24 cellular contexts compared by ENCODE assay signal in the genomic region with DNA sequence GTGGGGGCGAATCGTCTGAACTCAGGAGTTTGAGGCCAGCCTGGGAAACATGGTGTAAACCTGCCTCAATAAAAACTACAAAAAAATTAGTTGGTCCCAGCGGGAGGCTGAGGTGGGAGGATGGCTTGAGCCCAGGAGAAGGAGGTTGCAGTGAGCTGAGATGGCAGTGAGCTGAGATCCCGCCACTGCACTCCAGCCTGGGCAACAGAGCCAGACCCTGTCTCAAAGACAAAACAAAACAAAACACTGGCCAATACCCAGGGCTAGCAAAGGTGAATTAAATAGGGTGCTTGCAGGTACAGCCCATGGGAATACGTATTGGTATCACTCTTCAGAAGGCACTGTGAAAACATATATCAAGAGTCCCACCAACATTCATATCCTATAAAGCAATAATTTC. TPM values are rescaled to one million over a fixed set of nuclear protein-coding genes. Genes with fewer than 3 reads are reported as not detected.
A peak's percentile ranks its signal among the peaks of the same experiment; 100 is the strongest.
DNase-seq lines count a peak whose midpoint lies in the region; ATAC-seq, FAIRE-seq and TF ChIP-seq lines count a peak whose summit lies in the region.
"Had no signal": no experiment of that assay in that cellular context is flagged by ENCODE, and none has a peak within 500 bp of the region (broad histone marks: within the 10 kb centered on the region; RNA-seq: fewer than 3 reads in every experiment).

No MANE protein-coding gene starts in this region.

- RAD21 ChIA-PET in GM12878 (lab: Charles Lee; ENCODE audit: unreplicated experiment): interaction anchor here (2.3 kb wide), 1 partner anchor 11 kb away, joined by 10 read pairs; no protein-coding TSS in a partner anchor

- H4K20me1 ChIP-seq in BLaER1 (peaks cover 37% of the 10 kb centered on the region; the same call in 1 of the 2 replicates), GM12878 (ENCODE audit: control insufficient read depth, insufficient read depth) (no peaks in the 10 kb centered on the region)

- TF ChIP-seq CTCF in HEK293 (tag by site-specific recombination; IDR thresholded peaks at IDR 0.05) (no peak), GM12878 (IDR thresholded peaks at IDR 0.05 in 2 of 3, conservative IDR thresholded peaks at IDR 0.05 in 1 of 3; ENCODE audit: control insufficient read depth in 2 of 3, extremely low read depth in 1 of 3, insufficient read depth in 1 of 3, low read depth in 3 of 3, low read length in 3 of 3) (no peak), lower leg skin (IDR thresholded peaks at IDR 0.05) (no peak)

- H3K4me1 ChIP-seq in BLaER1 (peaks cover 60% of the 10 kb centered on the region), HEK293 (ENCODE audit: control insufficient read depth, insufficient read depth, low read length) (peaks cover 13% of the 10 kb centered on the region), GM12878 (ENCODE audit: control insufficient read depth, insufficient read depth, low read length) (peaks cover 28% of the 10 kb centered on the region), neuronal stem cell (ENCODE audit: control insufficient read depth in 2 of 2, insufficient read depth in 1 of 2, low read depth in 1 of 2, low read length in 2 of 2) (peaks cover 0 to 4% of the 10 kb centered on the region in 2 donors)

- CTCF ChIA-PET in HEK293 (lab: Yijun Ruan, JAX): no interaction called here
- CTCF ChIA-PET in GM12878 (lab: Yijun Ruan, JAX): interaction anchor here (5.2 kb wide), 1 partner anchor 12 kb away, joined by 44 read pairs; no protein-coding TSS in a partner anchor

- H3K4me2 ChIP-seq in BLaER1 (peak overlapping the region; percentile 63), GM12878 (ENCODE audit: control insufficient read depth, insufficient read depth) (peak overlapping the region; percentile 72), neuronal stem cell (ENCODE audit: insufficient read depth, low read length, poor library complexity, severe bottlenecking) (no peak overlapping the region)

- peaks cover 7% of the 10 kb centered on the region; the same call in 1 of the 2 replicates for H3K9me3 ChIP-seq in BLaER1
- no peaks in the 10 kb centered on the region for H3K9me3 ChIP-seq in HEK293 (ENCODE audit: control insufficient read depth, insufficient read depth, low read depth, low read length)
- H3K9me3 ChIP-seq in GM12878 (replicated peaks; ENCODE audit: control insufficient read depth, insufficient read depth, low read length): no peaks in the 10 kb centered on the region
- no peaks in the 10 kb centered on the region for H3K9me3 ChIP-seq in neuronal stem cell (replicated peaks in 1 of 2; ENCODE audit: control insufficient read depth in 2 of 2, insufficient read depth in 1 of 2, low read depth in 1 of 2, low read length in 2 of 2)

- H3K23ac ChIP-seq in neuronal stem cell (ENCODE audit: low read depth, low read length, poor library complexity): no peak overlapping the region

- SMC1A ChIA-PET in GM12878 (lab: Charles Lee; ENCODE audit: uncharacterized antibody, unreplicated experiment): interaction anchor here (0.7 to 3.1 kb wide), 3 partner anchors 10 to 239 kb away, joined by 3 to 30 read pairs (median 5); no protein-coding TSS in a partner anchor

- POLR2A ChIA-PET in HEK293 (lab: Yijun Ruan, JAX): no interaction called here
- POLR2A ChIA-PET in GM12878 (lab: Charles Lee): no interaction called here

- in situ Hi-C loops in GM12878 (cut with MboI): loop anchor here (25.0 kb wide), 1 partner anchor 966 kb away; the partner anchor contains the start of gene KLHL29

- no peaks in the 10 kb centered on the region for H3K36me3 ChIP-seq in BLaER1
- no peaks in the 10 kb centered on the region for H3K36me3 ChIP-seq in HEK293 (ENCODE audit: control insufficient read depth in 2 of 2, insufficient read depth in 1 of 2, low read length in 2 of 2)
- no peaks in the 10 kb centered on the region for H3K36me3 ChIP-seq in GM12878 (ENCODE audit: control insufficient read depth in 2 of 2, insufficient read depth in 2 of 2, low read length in 1 of 2)
- H3K36me3 ChIP-seq in neuronal stem cell (replicated peaks in 1 of 2; ENCODE audit: control insufficient read depth in 2 of 2, insufficient read depth in 2 of 2, low read length in 2 of 2): no peaks in the 10 kb centered on the region

- H3K18ac ChIP-seq in neuronal stem cell (ENCODE audit: low read length): no peak overlapping the region

- DNase-seq in GM12878 (ENCODE audit: low read depth, low spot score) (no peak), neuronal stem cell (ENCODE audit: low spot score) (no peak), GF-D8 (lab: John Stamatoyannopoulos, UW) (no peak), NCI-H1436 treated with DMSO at 0.1 percent for 48 hours (lab: John Stamatoyannopoulos, UW) (no peak), lower leg skin (ENCODE audit: low spot score in 2 of 2) (no peak)
- DNase-seq: CD8-positive, alpha-beta memory T cell; DMS 273 treated with DMSO at 0.1 percent for 48 hours; DMS79; KBM-7; MM.1S; NCI-H1694; NCI-H2029 treated with DMSO at 0.1 percent for 48 hours; NCI-H446 treated with DMSO at 0.1 percent for 48 hours; NCI-H526 treated with DMSO at 0.1 percent for 48 hours; SHP77 had no signal

- H2BK15ac ChIP-seq in neuronal stem cell (ENCODE audit: low read length): no peak overlapping the region

- FAIRE-seq in GM12878 (lab: Jason Lieb, UNC): no peak
- FAIRE-seq: A204.1, GM19239 had no signal

- H2BK120ac ChIP-seq in neuronal stem cell (ENCODE audit: low read depth, low read length): no peak overlapping the region

- no peak for TF ChIP-seq POLR2A in GM12878 (IDR thresholded peaks at IDR 0.05; ENCODE audit: low read depth, low read length)
- no peak for TF ChIP-seq POLR2A in lower leg skin (IDR thresholded peaks at IDR 0.05)

- no TSS peak for BruUV-seq in GM12878 (replicated peaks; lab: Mats Ljungman, UMichigan)

- no peak for TF ChIP-seq RAD21 in GM12878 (IDR thresholded peaks at IDR 0.05; ENCODE audit: insufficient read depth, low read depth, low read length)

- no peak overlapping the region for H3K9ac ChIP-seq in BLaER1
- no peak overlapping the region for H3K9ac ChIP-seq in GM12878 (ENCODE audit: control insufficient read depth, insufficient read depth, low read length)
- H3K9ac ChIP-seq in neuronal stem cell (ENCODE audit: low read depth, low read length, poor library complexity): no peak overlapping the region

- H4K8ac ChIP-seq in neuronal stem cell (ENCODE audit: low read depth, low read length): no peak overlapping the region

- no peak overlapping the region for H2AFZ ChIP-seq in GM12878 (ENCODE audit: control insufficient read depth, low read depth, low read length)
- H2AFZ ChIP-seq in neuronal stem cell (ENCODE audit: low read length): no peak overlapping the region

- H4K91ac ChIP-seq in neuronal stem cell (ENCODE audit: low read depth, low read length, poor library complexity): no peak overlapping the region

- ATAC-seq in GM12878: no peak
- ATAC-seq in HG02642 (IDR thresholded peaks at IDR 0.05; ENCODE audit: poor library complexity, unreplicated experiment): no peak
- ATAC-seq: HCT116, Panc1 had no signal

- H3K4ac ChIP-seq in neuronal stem cell (ENCODE audit: low read length): no peak overlapping the region

- intact Hi-C loops in GM12878 (cut with micrococcal nuclease; ENCODE audit: unreplicated experiment): no loop called here
- intact Hi-C loops in lower leg skin (cut with DNase I; ENCODE audit: low total_unique reads): no loop called here

- WGBS in GM12878 (ENCODE audit: insufficient coverage, insufficient replicate concordance, low lambda C conversion rate, missing lambda C conversion rate): 69% methylated on average over 5 of the region's 5 CpGs
- WGBS in neuronal stem cell (ENCODE audit: extremely low coverage in 2 of 2, insufficient read length in 2 of 2, insufficient replicate concordance in 1 of 2), 2 donors: no CpG with 5 or more reads among the region's 5 CpGs
- 82 to 96% methylated on average over 5 of the region's 5 CpGs for WGBS in lower leg skin, 2 donors

- no peaks in the 10 kb centered on the region for H3K27me3 ChIP-seq in BLaER1
- H3K27me3 ChIP-seq in GM12878 (replicated peaks in 1 of 2; ENCODE audit: control insufficient read depth in 2 of 2, insufficient read depth in 2 of 2, low read length in 1 of 2): no peaks in the 10 kb centered on the region
- no peaks in the 10 kb centered on the region for H3K27me3 ChIP-seq in neuronal stem cell (ENCODE audit: control insufficient read depth in 3 of 3, insufficient read depth in 3 of 3, low read depth in 1 of 3, low read length in 3 of 3)

- H3K79me1 ChIP-seq in neuronal stem cell (ENCODE audit: low read depth, low read length): no peaks in the 10 kb centered on the region

- H2BK12ac ChIP-seq in neuronal stem cell (ENCODE audit: low read length): peak overlapping the region; percentile 41

- H3K79me2 ChIP-seq in GM12878 (ENCODE audit: control insufficient read depth, insufficient read depth, low read length): peaks cover 96% of the 10 kb centered on the region

- H3K27ac ChIP-seq in BLaER1 (peak overlapping the region; percentile 37), HEK293 (ENCODE audit: extremely low read depth, low read depth, low read length) (no peak overlapping the region), GM12878 (ENCODE audit: control insufficient read depth, insufficient read depth) (0 out of 2 replicates have a peak overlapping the region, but pooled peaks have one; percentile 4), neuronal stem cell (replicated peaks; ENCODE audit: low read length) (no peak overlapping the region)
- H3K27ac ChIP-seq: C4-2B, RWPE1 had no signal

- H2AK5ac ChIP-seq in neuronal stem cell (ENCODE audit: low read depth, low read length): no peak overlapping the region

- H3K4me3 ChIP-seq in BLaER1: no peak overlapping the region
- no peak overlapping the region for H3K4me3 ChIP-seq in HEK293 (ENCODE audit: low read depth, low read length)
- peak overlapping the region; percentile 37 for H3K4me3 ChIP-seq in GM12878
- no peak overlapping the region for H3K4me3 ChIP-seq in neuronal stem cell (ENCODE audit: low read length in 2 of 2)
- no peak overlapping the region for H3K4me3 ChIP-seq in lower leg skin (ENCODE audit: low read depth, poor library complexity, severe bottlenecking)

- H3K14ac ChIP-seq in neuronal stem cell (ENCODE audit: low read length): no peak overlapping the region

- H2BK5ac ChIP-seq in neuronal stem cell (ENCODE audit: low read length): no peak overlapping the region

- no peak for TF ChIP-seq EP300 in GM12878 (IDR thresholded peaks at IDR 0.05; ENCODE audit: borderline replicate concordance in 1 of 2, control insufficient read depth in 1 of 2, low read depth in 2 of 2, low read length in 2 of 2)

RNA-seq across cellular contexts. Expression of gene ITSN2, which starts 7.0 kb away (rescaled TPM):
- total RNA-seq in GM12878 (2013; cell fraction: nucleolus; rRNA removed): 276 and 309 TPM in 2 replicates
- total RNA-seq in GM12878 (2014; rRNA removed): 43.9 and 53.0 TPM in 2 replicates
- total RNA-seq in GM12878 (2014; rRNA removed; fragmentation: Illumina TruSeq; extraction: Trizol): 52.7 and 54.9 TPM in 2 replicates
- total RNA-seq in GM12878 (2021): 65.1 and 70.1 TPM in 2 replicates
- 22.9 TPM for polyA plus RNA-seq in GM12878 (2011; ENCODE audit: low read depth)
- 80.0 and 87.9 TPM in 2 replicates for polyA plus RNA-seq in GM12878 (2011; rRNA removed)
- 50.0 and 89.8 TPM in 2 replicates for polyA plus RNA-seq in GM12878 (2011; cell fraction: cytosol; rRNA removed)
- polyA plus RNA-seq in GM12878 (2011; cell fraction: nucleus; rRNA removed): 100 and 104 TPM in 2 replicates
- polyA plus RNA-seq in GM12878 (2012): 37.9 and 40.1 TPM in 2 replicates
- polyA plus RNA-seq in GM12878 (2014; fragmentation: Illumina TruSeq; extraction: Trizol): 57.4 and 69.9 TPM in 2 replicates
- 10 to 100 TPM; 20.5 to 24.3 TPM for polyA plus RNA-seq in GM12878 (2014; fragmentation: Nextera tagmentation; extraction: Ambion mirVana)
- 41.8 and 47.8 TPM in 2 replicates for polyA plus RNA-seq in GM12878 (2014; rRNA removed)
- polyA plus RNA-seq in GM12878 (2016; fragmentation: Nextera tagmentation; extraction: Ambion mirVana): 10 to 100 TPM; 56.6 to 58.1 TPM
- 89.4 and 131 TPM in 2 replicates for polyA minus RNA-seq in GM12878 (2011; rRNA and poly(A)+ RNA removed)
- 30.5 and 30.8 TPM in 2 replicates for polyA minus RNA-seq in GM12878 (2011; cell fraction: cytosol; rRNA and poly(A)+ RNA removed)
- 53.2 and 83.5 TPM in 2 replicates for polyA minus RNA-seq in GM12878 (2011; cell fraction: nucleus; rRNA and poly(A)+ RNA removed)
- polyA plus RNA-seq in neuronal stem cell (2013, experiment 1 of 2): 6.4 TPM
- 5.9 TPM for polyA plus RNA-seq in neuronal stem cell (2013, experiment 2 of 2)
- total RNA-seq in lower leg skin: 10 to 100 TPM; 58.1 to 68.4 (median 65.8) TPM

Comparison
In these comparisons a context has a peak if more than half of its experiments do, and no peak if none do; other contexts are left out.
1. H3K27ac ChIP-seq: peak in BLaER1 (single experiment) and GM12878 (single experiment); none in HEK293 (single experiment) and neuronal stem cell (single experiment).